In the genomic region with DNA sequence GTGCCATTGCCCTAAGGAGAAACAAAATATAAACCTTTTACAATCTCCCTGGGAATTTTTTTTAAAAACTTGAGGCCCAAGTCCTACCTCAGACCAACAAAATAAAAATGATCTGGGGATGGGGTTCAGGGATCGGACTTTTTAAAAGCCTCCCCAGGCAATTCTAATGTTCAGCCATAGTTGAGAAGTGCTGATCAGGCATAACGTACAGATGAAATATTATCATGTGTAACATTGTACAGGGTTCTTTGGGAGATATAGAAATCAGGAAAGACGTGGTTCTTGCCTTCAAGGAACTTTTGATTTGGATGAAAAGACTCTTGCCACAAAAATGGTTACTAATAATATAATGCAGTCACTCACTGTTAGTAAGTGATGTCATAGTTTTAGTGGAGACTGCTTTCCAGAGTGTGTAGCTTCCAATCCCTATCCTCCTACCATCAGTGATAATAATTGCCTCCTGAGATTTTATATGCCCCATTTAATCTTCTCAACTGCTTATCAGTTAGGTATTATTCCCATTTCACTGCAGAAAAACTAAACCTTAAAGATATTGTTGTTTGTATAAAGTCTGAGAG, we compare ENCODE assay signal across 1 cellular context.
TF ChIP-seq lines count a peak whose summit lies in the region.

No MANE protein-coding gene starts in this region.

TF ChIP-seq in HepG2, 621 proteins besides CTCF, POLR2A, EP300 and RAD21 (continued from another document):
- TF ChIP-seq, protein P1, sequence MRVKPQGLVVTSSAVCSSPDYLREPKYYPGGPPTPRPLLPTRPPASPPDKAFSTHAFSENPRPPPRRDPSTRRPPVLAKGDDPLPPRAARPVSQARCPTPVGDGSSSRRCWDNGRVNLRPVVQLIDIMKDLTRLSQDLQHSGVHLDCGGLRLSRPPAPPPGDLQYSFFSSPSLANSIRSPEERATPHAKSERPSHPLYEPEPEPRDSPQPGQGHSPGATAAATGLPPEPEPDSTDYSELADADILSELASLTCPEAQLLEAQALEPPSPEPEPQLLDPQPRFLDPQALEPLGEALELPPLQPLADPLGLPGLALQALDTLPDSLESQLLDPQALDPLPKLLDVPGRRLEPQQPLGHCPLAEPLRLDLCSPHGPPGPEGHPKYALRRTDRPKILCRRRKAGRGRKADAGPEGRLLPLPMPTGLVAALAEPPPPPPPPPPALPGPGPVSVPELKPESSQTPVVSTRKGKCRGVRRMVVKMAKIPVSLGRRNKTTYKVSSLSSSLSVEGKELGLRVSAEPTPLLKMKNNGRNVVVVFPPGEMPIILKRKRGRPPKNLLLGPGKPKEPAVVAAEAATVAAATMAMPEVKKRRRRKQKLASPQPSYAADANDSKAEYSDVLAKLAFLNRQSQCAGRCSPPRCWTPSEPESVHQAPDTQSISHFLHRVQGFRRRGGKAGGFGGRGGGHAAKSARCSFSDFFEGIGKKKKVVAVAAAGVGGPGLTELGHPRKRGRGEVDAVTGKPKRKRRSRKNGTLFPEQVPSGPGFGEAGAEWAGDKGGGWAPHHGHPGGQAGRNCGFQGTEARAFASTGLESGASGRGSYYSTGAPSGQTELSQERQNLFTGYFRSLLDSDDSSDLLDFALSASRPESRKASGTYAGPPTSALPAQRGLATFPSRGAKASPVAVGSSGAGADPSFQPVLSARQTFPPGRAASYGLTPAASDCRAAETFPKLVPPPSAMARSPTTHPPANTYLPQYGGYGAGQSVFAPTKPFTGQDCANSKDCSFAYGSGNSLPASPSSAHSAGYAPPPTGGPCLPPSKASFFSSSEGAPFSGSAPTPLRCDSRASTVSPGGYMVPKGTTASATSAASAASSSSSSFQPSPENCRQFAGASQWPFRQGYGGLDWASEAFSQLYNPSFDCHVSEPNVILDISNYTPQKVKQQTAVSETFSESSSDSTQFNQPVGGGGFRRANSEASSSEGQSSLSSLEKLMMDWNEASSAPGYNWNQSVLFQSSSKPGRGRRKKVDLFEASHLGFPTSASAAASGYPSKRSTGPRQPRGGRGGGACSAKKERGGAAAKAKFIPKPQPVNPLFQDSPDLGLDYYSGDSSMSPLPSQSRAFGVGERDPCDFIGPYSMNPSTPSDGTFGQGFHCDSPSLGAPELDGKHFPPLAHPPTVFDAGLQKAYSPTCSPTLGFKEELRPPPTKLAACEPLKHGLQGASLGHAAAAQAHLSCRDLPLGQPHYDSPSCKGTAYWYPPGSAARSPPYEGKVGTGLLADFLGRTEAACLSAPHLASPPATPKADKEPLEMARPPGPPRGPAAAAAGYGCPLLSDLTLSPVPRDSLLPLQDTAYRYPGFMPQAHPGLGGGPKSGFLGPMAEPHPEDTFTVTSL (CRISPR knock-in tag; IDR thresholded peaks at IDR 0.05; ENCODE audit: borderline replicate concordance) = no peak
- TF ChIP-seq ZBTB43 (CRISPR knock-in tag; conservative IDR thresholded peaks at IDR 0.05) = no peak
- TF ChIP-seq YY1 (IDR thresholded peaks at IDR 0.05; ENCODE audit: insufficient read depth, insufficient replicate concordance, low read depth, low read length) = no peak
- TF ChIP-seq ZNF138 (CRISPR knock-in tag; IDR thresholded peaks at IDR 0.05; ENCODE audit: low read depth) = no peak
- TF ChIP-seq HOXA3 (CRISPR knock-in tag; IDR thresholded peaks at IDR 0.05) = no peak
- no peak for TF ChIP-seq GATAD1 (CRISPR knock-in tag; IDR thresholded peaks at IDR 0.05)
- TF ChIP-seq MAFK (conservative IDR thresholded peaks at IDR 0.05 in 1 of 2, IDR thresholded peaks at IDR 0.05 in 1 of 2; ENCODE audit: low read length in 2 of 2) = peak; percentile 96 to 97
- no peak for TF ChIP-seq NFKBIZ (CRISPR knock-in tag; IDR thresholded peaks at IDR 0.05)
- no peak for TF ChIP-seq NFRKB (IDR thresholded peaks at IDR 0.05)
- TF ChIP-seq TBP (CRISPR knock-in tag; IDR thresholded peaks at IDR 0.05) = no peak
- peak; percentile 65 for TF ChIP-seq CREB1 (IDR thresholded peaks at IDR 0.05)
- no peak for TF ChIP-seq CREB1 (CRISPR knock-in tag; IDR thresholded peaks at IDR 0.05)
- TF ChIP-seq ATF7 (IDR thresholded peaks at IDR 0.05) = peak; percentile 92
- TF ChIP-seq ATF7 (CRISPR knock-in tag; IDR thresholded peaks at IDR 0.05) = no peak
- no peak for TF ChIP-seq HCFC1 (IDR thresholded peaks at IDR 0.05; ENCODE audit: low read depth, low read length)
- peak; percentile 91 for TF ChIP-seq MAFF (IDR thresholded peaks at IDR 0.05; ENCODE audit: low read depth, low read length)
- no peak for TF ChIP-seq ZBTB20 (CRISPR knock-in tag; IDR thresholded peaks at IDR 0.05; ENCODE audit: borderline replicate concordance, low read depth)
- TF ChIP-seq MED1 (CRISPR knock-in tag; IDR thresholded peaks at IDR 0.05) = no peak
